ENCODE assay signal across 15 cellular contexts in the genomic region with DNA sequence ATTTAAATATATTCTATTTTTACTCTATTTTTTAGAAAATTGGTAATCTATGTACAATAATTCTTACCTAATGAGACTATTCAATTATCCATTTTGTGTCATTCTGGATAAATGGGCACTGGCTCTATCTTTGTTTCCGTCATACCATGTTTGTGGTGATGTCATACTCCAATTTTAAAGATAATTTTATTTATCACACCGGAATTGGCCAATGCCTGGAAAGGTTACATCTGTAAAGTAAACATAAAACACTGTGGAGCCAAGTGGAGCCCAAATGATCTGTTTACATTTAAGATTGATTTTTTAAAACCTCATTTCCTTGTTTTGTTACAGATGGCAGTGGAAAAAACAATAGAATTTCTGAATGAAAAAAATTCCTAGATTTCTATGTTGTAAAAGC.
DNase-seq lines count a peak whose midpoint lies in the region; ATAC-seq and TF ChIP-seq lines count a peak whose summit lies in the region.
"Had no signal": no experiment of that assay in that cellular context is flagged by ENCODE, and none has a peak within 500 bp of the region (broad histone marks: within the 10 kb centered on the region; RNA-seq: fewer than 3 reads in every experiment).

No MANE protein-coding gene starts in this region.

- peaks cover 6% of the 10 kb centered on the region for H3K4me1 ChIP-seq in body of pancreas
- H3K4me1 ChIP-seq: SJCRH30 had no signal

- peak overlapping the region in 1 of 4 donors; percentile 46 for H3K27ac ChIP-seq in body of pancreas
- H3K27ac ChIP-seq: SJCRH30 had no signal

- WGBS in body of pancreas, 2 donors, result 12 to 15% methylated on average over 2 of the region's 2 CpGs

- DNase-seq in NCI-H748 (lab: John Stamatoyannopoulos, UW; ENCODE audit: unreplicated experiment) (peak; percentile 34), NCI-H748 treated with DMSO at 0.1 percent for 48 hours (lab: John Stamatoyannopoulos, UW) (no peak), NCI-H146 treated with DMSO at 0.1 percent for 48 hours (lab: John Stamatoyannopoulos, UW; ENCODE audit: unreplicated experiment) (peak; percentile 17), body of pancreas (peak in 2 of 4 donors; percentile 11 to 67), NCI-H1092 treated with DMSO at 0.1 percent for 48 hours (lab: John Stamatoyannopoulos, UW) (no peak)
- DNase-seq in activated CD4-positive, alpha-beta T cell treated with anti-CD3 and anti-CD28 coated beads, Interleukin-2, amount 50 U/mL, for 4 hours, result no peak
- DNase-seq in effector CD4-positive, alpha-beta T cell, result no peak
- DNase-seq: CD4-positive, alpha-beta T cell; DMS79; Karpas-422; NCI-H1436; NCI-H2171; NCI-H446 treated with DMSO at 0.1 percent for 48 hours; SJCRH30 had no signal

- H3K9me3 ChIP-seq in body of pancreas, result no peaks in the 10 kb centered on the region
- H3K9me3 ChIP-seq: SJCRH30 had no signal

- intact Hi-C loops in body of pancreas (cut with DNase I), result no loop called here

- no peaks in the 10 kb centered on the region for H3K36me3 ChIP-seq in body of pancreas (replicated peaks in 1 of 2; ENCODE audit: insufficient read depth in 1 of 2, low read depth in 2 of 2)
- H3K36me3 ChIP-seq: SJCRH30 had no signal

- H3K4me3 ChIP-seq in body of pancreas, result no peak overlapping the region
- H3K4me3 ChIP-seq: SJCRH30 had no signal

- TF ChIP-seq CTCF in body of pancreas (IDR thresholded peaks at IDR 0.05), result no peak

- TF ChIP-seq POLR2A in body of pancreas (IDR thresholded peaks at IDR 0.05), result no peak

- ATAC-seq in body of pancreas, result peak; percentile 94
- ATAC-seq: Panc1 had no signal

- H3K27me3 ChIP-seq in body of pancreas, result no peaks in the 10 kb centered on the region
- H3K27me3 ChIP-seq: SJCRH30 had no signal

Comparison
In these comparisons a context has a peak if more than half of its experiments do, and no peak if none do; other contexts are left out.
1. DNase-seq: peak in NCI-H748 (single experiment) and NCI-H146 treated with DMSO at 0.1 percent for 48 hours (single experiment); none in NCI-H748 treated with DMSO at 0.1 percent for 48 hours (single experiment), activated CD4-positive, alpha-beta T cell treated with anti-CD3 and anti-CD28 coated beads, Interleukin-2, amount 50 U/mL, for 4 hours (0 of 2), NCI-H1092 treated with DMSO at 0.1 percent for 48 hours (single experiment) and effector CD4-positive, alpha-beta T cell (single experiment).